Comparison of ENCODE assay signal across 8 cellular contexts in genomic region chr20:34907616-34908469, GRCh38. TPM values are rescaled to one million over a fixed set of nuclear protein-coding genes. Genes with fewer than 3 reads are reported as not detected.
A peak's percentile ranks its signal among the peaks of the same experiment; 100 is the strongest.
DNase-seq lines count a peak whose midpoint lies in the region; ATAC-seq, FAIRE-seq and TF ChIP-seq lines count a peak whose summit lies in the region.

No MANE protein-coding gene starts in this region.

- FAIRE-seq in GM12892 (lab: Jason Lieb, UNC), result no peak

- H3K9ac ChIP-seq in liver (ENCODE audit: low read depth in 1 of 2, low read length in 2 of 2), result no peak overlapping the region

- peak overlapping the region; percentile 36 to 39 for H3K27ac ChIP-seq in liver (ENCODE audit: low read depth in 1 of 2, low read length in 2 of 2)

- H3K4me3 ChIP-seq in liver (ENCODE audit: low read depth in 1 of 3, low read length in 3 of 3), result no peak overlapping the region

- WGBS in liver, result 43% methylated on average over 7 of the region's 7 CpGs

- H3K4me1 ChIP-seq in liver (ENCODE audit: control insufficient read depth in 4 of 4, insufficient read depth in 4 of 4, low read length in 3 of 4), result peaks cover under 1 to 12% (median 4%) of the 10 kb centered on the region in 4 donors

- ATAC-seq in GM21786 (IDR thresholded peaks at IDR 0.05; ENCODE audit: unreplicated experiment), result no peak
- ATAC-seq in HG02981 (IDR thresholded peaks at IDR 0.05; ENCODE audit: unreplicated experiment), result no peak

- TF ChIP-seq POLR2A in GM12892 (IDR thresholded peaks at IDR 0.05; ENCODE audit: low read depth, low read length), result no peak

- TF ChIP-seq CTCF in liver (IDR thresholded peaks at IDR 0.05; ENCODE audit: low read depth, low read length, missing input control), result no peak

- DNase-seq in EL, result peak; percentile 98
- peak; percentile 24 to 82 for DNase-seq in NCI-H446 (lab: John Stamatoyannopoulos, UW)
- peak; percentile 21 for DNase-seq in cerebellum (ENCODE audit: low spot score)
- no peak for DNase-seq in HuH-7.5 (ENCODE audit: low spot score)
- DNase-seq in GM12892 (ENCODE audit: insufficient read length), result no peak

- no peaks in the 10 kb centered on the region for H3K27me3 ChIP-seq in liver (ENCODE audit: control insufficient read depth in 4 of 4, insufficient read depth in 4 of 4, low read length in 3 of 4)

- H3K9me3 ChIP-seq in liver (ENCODE audit: control insufficient read depth in 4 of 4, low read length in 3 of 4), result no peaks in the 10 kb centered on the region

- H3K36me3 ChIP-seq in liver (ENCODE audit: control insufficient read depth in 4 of 4, insufficient read depth in 3 of 4, low read depth in 1 of 4, low read length in 3 of 4), result peaks cover 0 to 5% (median 0%) of the 10 kb centered on the region in 4 donors

- TF ChIP-seq RAD21 in liver (IDR thresholded peaks at IDR 0.05), result no peak

TF ChIP-seq in liver, 16 proteins besides CTCF, POLR2A, EP300 and RAD21:
- peak; percentile 87 for TF ChIP-seq NR2F2 (IDR thresholded peaks at IDR 0.05)
- TF ChIP-seq GABPA (IDR thresholded peaks at IDR 0.05 in 1 of 2, conservative IDR thresholded peaks at IDR 0.05 in 1 of 2), result no peak

RNA-seq across cellular contexts. Expression of gene ACSS2, which starts 31.4 kb away (rescaled TPM):
- total RNA-seq in cerebellum (14.3 TPM), liver (100 to 1,000 TPM; 103 to 260 TPM)
- 10 to 100 TPM; 29.8 to 56.6 TPM for polyA plus RNA-seq in liver
- 18.6 TPM for polyA plus RNA-seq in GM12892 (2012; ENCODE audit: missing spikeins)

RNA-seq across cellular contexts. Expression of gene GGT7, which starts 35.2 kb away (rescaled TPM):
- total RNA-seq in cerebellum (19.3 TPM), liver (1 to 10 TPM; 5.4 to 6.5 TPM)
- 1 to 10 TPM; 3.7 to 8.1 TPM for polyA plus RNA-seq in liver
- polyA plus RNA-seq in GM12892 (2012; ENCODE audit: missing spikeins), result 3.8 TPM

RNA-seq across cellular contexts. Expression of gene GSS, which starts 47.8 kb away (rescaled TPM):
- total RNA-seq in cerebellum (25.7 TPM), liver (10 to 100 TPM; 20.8 to 38.8 TPM)
- 10 to 100 TPM; 33.2 to 37.6 TPM for polyA plus RNA-seq in liver
- 45.4 TPM for polyA plus RNA-seq in GM12892 (2012; ENCODE audit: missing spikeins)

RNA-seq across cellular contexts. Expression of gene MYH7B, which starts 47.8 kb away (rescaled TPM):
- total RNA-seq in cerebellum, result 0.45 TPM
- total RNA-seq in liver, result under 1 TPM; 0.25 to 0.33 TPM
- under 1 TPM; 0.12 to 0.24 TPM for polyA plus RNA-seq in liver
- polyA plus RNA-seq in GM12892 (2012; ENCODE audit: missing spikeins), result 0.55 TPM

Comparison
In these comparisons a context has a peak if more than half of its experiments do, and no peak if none do; other contexts are left out.
1. DNase-seq: peak in EL (single experiment), NCI-H446 (2 of 2) and cerebellum (single experiment); none in HuH-7.5 (single experiment) and GM12892 (single experiment).